Comparison of ENCODE assay signal across 1 cellular context in genomic region chr1:183569141-183569540, GRCh38.
TF ChIP-seq lines count a peak whose summit lies in the region.

No MANE protein-coding gene starts in this region.

TF ChIP-seq in IMR-90, 13 proteins besides CTCF, POLR2A, EP300 and RAD21:
- no peak for TF ChIP-seq MXI1 (IDR thresholded peaks at IDR 0.05; ENCODE audit: borderline replicate concordance, low read depth, low read length)
- peak; percentile 54; the same call in 1 of the 2 replicates for TF ChIP-seq NFE2L2 (IDR thresholded peaks at IDR 0.05; ENCODE audit: low read depth, low read length)
